In genomic region chr4:1871471-1872021, GRCh38 we compare ENCODE assay signal across 8 cellular contexts. TPM values are rescaled to one million over a fixed set of nuclear protein-coding genes. Genes with fewer than 3 reads are reported as not detected.
DNase-seq lines count a peak whose midpoint lies in the region; ATAC-seq and TF ChIP-seq lines count a peak whose summit lies in the region.

No MANE protein-coding gene starts in this region.

- peak overlapping the region; percentile 86 to 97 (median 92) for H3K27ac ChIP-seq in stomach

- POLR2A ChIA-PET in AG04449 (lab: Yijun Ruan, JAX) = no interaction called here

- no peak overlapping the region for H3K27ac Mint-ChIP-seq in activated naive CD4-positive, alpha-beta T cell treated with anti-CD3 and anti-CD28 coated beads, Interleukin-2, amount 50 U/mL, for 72 hours

- WGBS in stomach, 5 donors = 0 to 2% (median 1%) methylated on average over 15 to 78 of the region's 79 CpGs; no CpG with 5 or more reads in 1 of the 5 donors

- H3K4me1 ChIP-seq in stomach = peaks cover 22 to 55% (median 45%) of the 10 kb centered on the region in 4 donors

- H3K4me3 ChIP-seq in AG04449 (ENCODE audit: low read depth, low read length) (peak overlapping the region; percentile 70), iPS-11a (ENCODE audit: low read depth, low read length) (peak overlapping the region; percentile 72), stomach (peak overlapping the region; percentile 86 to 99 (median 94))

- no peak for TF ChIP-seq CTCF in AG04449 (IDR thresholded peaks at IDR 0.05; ENCODE audit: insufficient read depth, low read length, missing control alignments)
- no peak for TF ChIP-seq CTCF in stomach (IDR thresholded peaks at IDR 0.05)

- H3K36me3 ChIP-seq in stomach = no peaks in the 10 kb centered on the region

- TF ChIP-seq POLR2A in stomach (IDR thresholded peaks at IDR 0.05) = no peak

- H3K9me3 ChIP-seq in stomach = no peaks in the 10 kb centered on the region

- no peaks in the 10 kb centered on the region for H3K9me3 Mint-ChIP-seq in activated naive CD4-positive, alpha-beta T cell treated with anti-CD3 and anti-CD28 coated beads, Interleukin-2, amount 50 U/mL, for 72 hours

- TF ChIP-seq EP300 in stomach (IDR thresholded peaks at IDR 0.05) = no peak

- peaks cover 6 to 22% of the 10 kb centered on the region in 2 donors for H3K36me3 Mint-ChIP-seq in activated naive CD4-positive, alpha-beta T cell treated with anti-CD3 and anti-CD28 coated beads, Interleukin-2, amount 50 U/mL, for 72 hours

- CTCF ChIA-PET in AG04449 (lab: Yijun Ruan, JAX) = no interaction called here

- DNase-seq in AG04449 (ENCODE audit: low read depth, low spot score) (no peak), stomach (no peak), NCI-H345 treated with DMSO at 0.1 percent for 48 hours (lab: John Stamatoyannopoulos, UW; ENCODE audit: unreplicated experiment) (no peak), NCI-H526 treated with DMSO at 0.1 percent for 48 hours (lab: John Stamatoyannopoulos, UW) (no peak)
- DNase-seq in activated naive CD4-positive, alpha-beta T cell treated with anti-CD3 and anti-CD28 coated beads, Interleukin-2, amount 50 U/mL, for 72 hours (ENCODE audit: low spot score in 2 of 2) = peak in 1 of 2 donors; percentile 42

- ATAC-seq in GM18867 (IDR thresholded peaks at IDR 0.05; ENCODE audit: unreplicated experiment) (peak; percentile 13), HG03039 (IDR thresholded peaks at IDR 0.05; ENCODE audit: unreplicated experiment) (peak; percentile 18)
- peak; percentile 2 to 25 for ATAC-seq in activated naive CD4-positive, alpha-beta T cell treated with anti-CD3 and anti-CD28 coated beads, Interleukin-2, amount 50 U/mL, for 72 hours

- H3K27me3 ChIP-seq in stomach = peaks cover 0 to 4% (median 0%) of the 10 kb centered on the region in 3 donors

- intact Hi-C loops in stomach (cut with DNase I; ENCODE audit: low total_unique reads) = no loop called here

RNA-seq across cellular contexts. Expression of gene NSD2, which starts 0.4 kb away (rescaled TPM):
- 100 to 1,000 TPM; 233 to 254 TPM for total RNA-seq in activated naive CD4-positive, alpha-beta T cell treated with anti-CD3 and anti-CD28 coated beads, Interleukin-2, amount 50 U/mL, for 72 hours
- 100 to 1,000 TPM in 2 of 5 donors, 10 to 100 TPM in 3; 55.6 to 176 (median 66.1) TPM for total RNA-seq in stomach
- 10 to 100 TPM in 1 of 3 donors, 1 to 10 TPM in 2; 4.9 to 10.5 (median 9.4) TPM for polyA plus RNA-seq in stomach

RNA-seq across cellular contexts. Expression of gene LETM1, which starts 15.6 kb away (rescaled TPM):
- total RNA-seq in activated naive CD4-positive, alpha-beta T cell treated with anti-CD3 and anti-CD28 coated beads, Interleukin-2, amount 50 U/mL, for 72 hours = 10 to 100 TPM; 28.3 to 45.2 TPM
- 100 to 1,000 TPM in 1 of 5 donors, 10 to 100 TPM in 4; 46.4 to 255 (median 58.9) TPM for total RNA-seq in stomach
- polyA plus RNA-seq in stomach = 10 to 100 TPM in 2 of 3 donors, 1 to 10 TPM in 1; 5.3 to 12.2 (median 10.3) TPM
